Comparison of ENCODE assay signal across 9 cellular contexts in the genomic region with DNA sequence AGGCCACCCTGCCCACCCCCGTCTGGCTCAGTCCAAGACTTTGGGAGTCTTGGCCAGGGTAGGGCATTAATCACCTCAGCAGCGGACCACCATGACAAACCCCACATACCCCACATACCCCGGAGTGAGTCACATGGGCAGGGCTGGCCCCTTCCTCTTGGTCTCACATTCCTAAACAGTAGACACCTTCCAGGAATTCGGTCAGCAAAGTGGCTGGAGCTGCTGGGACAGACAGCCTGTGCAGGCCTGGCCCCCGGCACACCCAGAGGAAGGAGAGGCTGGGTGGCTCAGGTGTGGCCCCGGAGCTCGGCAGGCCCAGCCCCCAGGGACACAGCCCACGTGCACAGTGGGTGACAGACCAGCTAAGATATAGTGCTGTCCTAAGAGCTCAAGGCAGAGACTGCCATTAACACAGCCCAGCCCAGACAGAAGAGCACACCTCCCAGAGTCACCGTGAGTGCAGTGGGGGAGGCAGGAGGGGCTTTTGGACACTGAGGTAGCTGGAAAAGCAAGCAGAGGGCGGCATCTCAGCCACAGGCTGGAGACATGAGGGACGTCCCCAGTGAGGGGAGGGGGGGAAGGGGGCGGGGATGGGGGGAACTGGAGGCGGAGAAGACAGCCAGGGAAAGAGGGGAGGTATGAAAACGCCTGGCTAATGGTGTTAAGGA. TPM values are rescaled to one million over a fixed set of nuclear protein-coding genes. Genes with fewer than 3 reads are reported as not detected.
DNase-seq lines count a peak whose midpoint lies in the region; ATAC-seq and TF ChIP-seq lines count a peak whose summit lies in the region.
"Had no signal": no experiment of that assay in that cellular context is flagged by ENCODE, and none has a peak within 500 bp of the region (broad histone marks: within the 10 kb centered on the region; RNA-seq: fewer than 3 reads in every experiment).

No MANE protein-coding gene starts in this region.

- H3K27ac ChIP-seq in RWPE1 (peak overlapping the region; percentile 92), cardiac muscle cell (peak overlapping the region; percentile 94), prostate gland (peak overlapping the region; percentile 88 to 93)

- POLR2A ChIA-PET in RWPE1 (lab: Yijun Ruan, JAX; ENCODE audit: low non-redundant PET) = interaction anchor here (0.8 to 1.0 kb wide), 2 partner anchors 24 to 43 kb away, joined by 3 to 4 read pairs; a partner anchor contains a TSS

- peak; percentile 34 for TF ChIP-seq POLR2A in prostate gland (IDR thresholded peaks at IDR 0.05)

- H3K9me3 ChIP-seq in cardiac muscle cell (ENCODE audit: low read depth) (no peaks in the 10 kb centered on the region), prostate gland (no peaks in the 10 kb centered on the region)

- H3K36me3 ChIP-seq in cardiac muscle cell = no peaks in the 10 kb centered on the region
- H3K36me3 ChIP-seq in prostate gland = no peaks in the 10 kb centered on the region

- TF ChIP-seq CTCF in RWPE1 (conservative IDR thresholded peaks at IDR 0.05; ENCODE audit: low read depth) = no peak
- TF ChIP-seq CTCF in cardiac muscle cell (IDR thresholded peaks at IDR 0.05; ENCODE audit: low read depth, low read length) = no peak
- TF ChIP-seq CTCF in prostate gland (IDR thresholded peaks at IDR 0.05) = no peak

- intact Hi-C loops in prostate gland (cut with DNase I) = no loop called here

- H3K4me3 ChIP-seq in cardiac muscle cell (no peak overlapping the region), prostate gland (peak overlapping the region in 1 of 2 donors; percentile 29)

- ATAC-seq in GM18498 (IDR thresholded peaks at IDR 0.05; ENCODE audit: unreplicated experiment) (no peak), HG03108 (IDR thresholded peaks at IDR 0.05; ENCODE audit: unreplicated experiment) (no peak)

- CTCF ChIA-PET in RWPE1 (lab: Yijun Ruan, JAX) = interaction anchor here (0.6 to 1.3 kb wide), 4 partner anchors 22 to 40 kb away, joined by 3 to 6 read pairs (median 4); a partner anchor contains a TSS

- DNase-seq in ELF-1 (ENCODE audit: low read depth, low spot score) (peak; percentile 95), RWPE1 (ENCODE audit: low spot score) (peak; percentile 95), cardiac muscle cell (ENCODE audit: low read depth in 1 of 2, low spot score in 1 of 2) (peak in 1 of 2 donors; percentile 68), prostate gland (ENCODE audit: low spot score) (peak; percentile 72), NCI-H2081 (lab: John Stamatoyannopoulos, UW) (no peak)
- DNase-seq in stimulated activated CD4-positive, alpha-beta T cell treated with anti-CD3 and anti-CD28 coated beads, Interleukin-15, amount 100 ng/mL, for 24 hours = no peak
- DNase-seq: NCI-H1694 treated with DMSO at 0.1 percent for 48 hours had no signal

- H3K27me3 ChIP-seq in cardiac muscle cell (no peaks in the 10 kb centered on the region), prostate gland (replicated peaks; ENCODE audit: insufficient read depth) (no peaks in the 10 kb centered on the region)

- 28% methylated on average over 14 of the region's 14 CpGs for WGBS in prostate gland

- H3K4me1 ChIP-seq in cardiac muscle cell (ENCODE audit: low read depth) (peaks cover 50% of the 10 kb centered on the region), prostate gland (replicated peaks) (peaks cover 44% of the 10 kb centered on the region)

RNA-seq across cellular contexts. Expression of a gene that starts 24.0 kb away (rescaled TPM):
- 45.7 and 46.5 TPM in 2 replicates for total RNA-seq in cardiac muscle cell
- 38.2 and 39.6 TPM in 2 replicates for polyA plus RNA-seq in cardiac muscle cell
- 10 to 100 TPM; 35.1 to 47.2 TPM for total RNA-seq in prostate gland

Comparison
In these comparisons a context has a peak if more than half of its experiments do, and no peak if none do; other contexts are left out.
1. DNase-seq: peak in ELF-1 (single experiment), RWPE1 (single experiment) and prostate gland (single experiment); none in NCI-H2081 (0 of 2) and stimulated activated CD4-positive, alpha-beta T cell treated with anti-CD3 and anti-CD28 coated beads, Interleukin-15, amount 100 ng/mL, for 24 hours (single experiment).
2. Peak in every context shown above with its lines, with median percentiles within 50 percentile points of each other: H3K27ac ChIP-seq.